14 cellular contexts compared by ENCODE assay signal in the genomic region with DNA sequence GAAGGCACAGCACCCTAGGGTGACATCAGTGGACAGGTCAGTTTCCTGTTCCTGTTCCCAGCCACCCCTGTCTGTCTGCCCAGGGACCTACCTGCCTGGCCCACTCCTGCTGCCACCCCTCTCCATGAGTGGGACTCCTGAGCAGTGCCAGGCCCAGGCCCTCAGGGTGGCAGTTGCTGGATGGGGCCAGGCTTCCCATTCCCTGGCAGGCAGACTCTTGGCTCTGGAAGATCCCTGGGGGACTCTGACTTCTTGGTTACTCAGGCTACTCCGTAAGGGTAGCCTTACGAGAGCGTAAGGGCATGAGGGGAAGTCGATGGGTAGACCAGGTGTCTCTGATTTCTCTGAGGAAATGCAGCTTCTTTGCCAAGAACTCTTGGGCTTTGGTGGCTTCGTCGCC. TPM values are rescaled to one million over a fixed set of nuclear protein-coding genes. Genes with fewer than 3 reads are reported as not detected.
A peak's percentile ranks its signal among the peaks of the same experiment; 100 is the strongest.
DNase-seq lines count a peak whose midpoint lies in the region; ATAC-seq, FAIRE-seq and TF ChIP-seq lines count a peak whose summit lies in the region.
"Had no signal": no experiment of that assay in that cellular context is flagged by ENCODE, and none has a peak within 500 bp of the region (broad histone marks: within the 10 kb centered on the region; RNA-seq: fewer than 3 reads in every experiment).

No MANE protein-coding gene starts in this region.

- H2BK5ac ChIP-seq in trophoblast cell (ENCODE audit: low read depth, low read length, poor library complexity), result no peak overlapping the region

- no TSS peak for BruUV-seq in HepG2 (replicated peaks; lab: Mats Ljungman, UMichigan)

- no peak for TF ChIP-seq POLR2A in right lobe of liver (IDR thresholded peaks at IDR 0.05)
- TF ChIP-seq POLR2A in HepG2 (IDR thresholded peaks at IDR 0.05; ENCODE audit: insufficient read depth in 1 of 2, low read depth in 2 of 2, low read length in 2 of 2), result no peak

- H4K12ac ChIP-seq in trophoblast cell (ENCODE audit: low read depth, low read length), result no peak overlapping the region

- no peak overlapping the region for H3K23ac ChIP-seq in trophoblast cell (ENCODE audit: low read length)

- H4K91ac ChIP-seq in trophoblast cell (ENCODE audit: low read depth, low read length), result no peak overlapping the region

- no peak for TF ChIP-seq RAD21 in HepG2 (CRISPR knock-in tag; IDR thresholded peaks at IDR 0.05)

- H4K8ac ChIP-seq in trophoblast cell (ENCODE audit: low read depth, low read length), result no peak overlapping the region

- no peak overlapping the region for H3K4me2 ChIP-seq in HepG2 (ENCODE audit: low read depth, low read length)
- peak overlapping the region; percentile 82 for H3K4me2 ChIP-seq in trophoblast cell (ENCODE audit: low read length)

- no CpG with 5 or more reads among the region's 6 CpGs for WGBS in right lobe of liver (ENCODE audit: insufficient coverage, low coverage, low lambda C conversion rate, missing lambda C conversion rate)
- WGBS in HepG2 (ENCODE audit: low lambda C conversion rate), result 92% methylated on average over 6 of the region's 6 CpGs
- no CpG with 5 or more reads among the region's 6 CpGs for whole genome bisulfite sequencing in trophoblast cell (ENCODE audit: extremely low coverage, insufficient coverage, insufficient read length)

- H3K9ac ChIP-seq in HepG2 (ENCODE audit: insufficient read depth, low read depth, low read length) (no peak overlapping the region), trophoblast cell (ENCODE audit: low read length) (peak overlapping the region; percentile 9)

- CTCF ChIA-PET in HepG2 (lab: Yijun Ruan, JAX; ENCODE audit: low intra/inter-chr PET ratio, low total read pairs), result no interaction called here

- no peak overlapping the region for H2BK12ac ChIP-seq in trophoblast cell (ENCODE audit: low read length)

- H3K4ac ChIP-seq in trophoblast cell (ENCODE audit: low read depth, low read length), result peak overlapping the region; percentile 97

- TF ChIP-seq EP300 in HepG2 (IDR thresholded peaks at IDR 0.05; ENCODE audit: low read depth in 2 of 2, low read length in 2 of 2) (no peak), HepG2 (CRISPR knock-in tag; IDR thresholded peaks at IDR 0.05; ENCODE audit: borderline replicate concordance) (no peak)

- H3K27ac ChIP-seq in right lobe of liver (peak overlapping the region in 2 of 3 donors; percentile 6 to 29), HepG2 (ENCODE audit: extremely low read length, insufficient read depth, low read length) (no peak overlapping the region), trophoblast cell (ENCODE audit: low read depth, low read length) (no peak overlapping the region), substantia nigra (ENCODE audit: low read depth, low read length, poor library complexity, severe bottlenecking) (no peak overlapping the region)

- peak overlapping the region in 2 of 3 donors; percentile 22 to 40 for H3K4me3 ChIP-seq in right lobe of liver
- H3K4me3 ChIP-seq in HepG2 (replicated peaks in 1 of 3; ENCODE audit: insufficient read depth in 1 of 3, low read depth in 2 of 3, low read length in 3 of 3), result no peak overlapping the region
- peak overlapping the region; percentile 27 for H3K4me3 ChIP-seq in trophoblast cell (ENCODE audit: low read depth, low read length)

- POLR2A ChIA-PET in HepG2 (lab: Yijun Ruan, JAX), result no interaction called here

- H2BK120ac ChIP-seq in trophoblast cell (ENCODE audit: insufficient read depth, low read length, poor library complexity), result no peak overlapping the region

- H2AK5ac ChIP-seq in trophoblast cell (ENCODE audit: low read length), result no peak overlapping the region

- peak overlapping the region; percentile 15 for H3K18ac ChIP-seq in trophoblast cell (ENCODE audit: low read length)

- H2AFZ ChIP-seq in HepG2 (ENCODE audit: low read length) (no peak overlapping the region), trophoblast cell (ENCODE audit: insufficient read depth, low read length, poor library complexity) (no peak overlapping the region)

- no peak for FAIRE-seq in HepG2 (lab: Jason Lieb, UNC)

- H4K20me1 ChIP-seq in HepG2 (ENCODE audit: insufficient read depth, low read length), result no peaks in the 10 kb centered on the region

- H3K79me2 ChIP-seq in HepG2 (ENCODE audit: insufficient read depth, low read length) (no peaks in the 10 kb centered on the region), trophoblast cell (ENCODE audit: control insufficient read depth, insufficient read depth, low read length, poor library complexity) (peaks cover 40% of the 10 kb centered on the region)

- TF ChIP-seq CTCF in right lobe of liver (IDR thresholded peaks at IDR 0.05) (no peak), HepG2 (CRISPR knock-in tag; IDR thresholded peaks at IDR 0.05) (no peak), GM20000 (IDR thresholded peaks at IDR 0.05; ENCODE audit: extremely low read depth, missing control alignments) (no peak)

- in situ Hi-C loops in HepG2 (cut with HindIII; ENCODE audit: extremely low pct_ligation_motif_present, low pct_unique_long_range_greater_than_20kb), result no loop called here

- peak in 1 of 3 donors; percentile 40 for DNase-seq in right lobe of liver
- DNase-seq in HepG2 (ENCODE audit: low spot score), result no peak
- DNase-seq in fibroblast of peridontal ligament (ENCODE audit: extremely low read depth), result peak; percentile 52
- DNase-seq in trophoblast cell, result no peak
- DNase-seq in substantia nigra (lab: John Stamatoyannopoulos, UW), result no peak
- no peak for DNase-seq in GM20000 (ENCODE audit: low spot score)
- DNase-seq: amniotic stem cell; CD4-positive, CD25-positive, alpha-beta regulatory T cell; NCI-H146; NK-92 treated with Interleukin-12 subunit alpha and Interleukin-12 subunit beta, amount 100 ng/mL, for 24 hours; stimulated activated naive CD8-positive, alpha-beta T cell treated with anti-CD3 and anti-CD28 coated beads, Interleukin-15, Interleukin-2, amounts not matched to agents 100 U/mL and 50 U/mL, for 24 hours; T-helper 2 cell had no signal

- H3K36me3 ChIP-seq in right lobe of liver, result peaks cover 0 to 9% (median 1%) of the 10 kb centered on the region in 4 donors
- H3K36me3 ChIP-seq in HepG2 (replicated peaks in 1 of 2; ENCODE audit: control insufficient read depth in 1 of 2, insufficient read depth in 2 of 2, low read length in 2 of 2), result peaks cover 0 to 3% of the 10 kb centered on the region in 2 experiments; a peak in 1 of 5 replicates
- peaks cover 45 to 49% of the 10 kb centered on the region in 2 experiments for H3K36me3 ChIP-seq in trophoblast cell (ENCODE audit: control insufficient read depth in 1 of 2, insufficient read depth in 2 of 2, low read length in 2 of 2)

- H3K27me3 ChIP-seq in right lobe of liver (no peaks in the 10 kb centered on the region), HepG2 (ENCODE audit: control insufficient read depth in 1 of 2, insufficient read depth in 2 of 2, low read length in 2 of 2) (no peaks in the 10 kb centered on the region), trophoblast cell (ENCODE audit: insufficient read depth, low read length) (no peaks in the 10 kb centered on the region)

- H3K9me3 ChIP-seq in right lobe of liver (no peaks in the 10 kb centered on the region), HepG2 (ENCODE audit: low read length) (no peaks in the 10 kb centered on the region), trophoblast cell (ENCODE audit: insufficient read depth, low read depth, low read length) (no peaks in the 10 kb centered on the region)

- ATAC-seq in right lobe of liver (no peak), HepG2 (no peak), HG03159 (IDR thresholded peaks at IDR 0.05; ENCODE audit: unreplicated experiment) (no peak), GM18520 (IDR thresholded peaks at IDR 0.05; ENCODE audit: unreplicated experiment) (no peak)
- ATAC-seq: stimulated activated naive CD8-positive, alpha-beta T cell treated with anti-CD3 and anti-CD28 coated beads, Interleukin-15, Interleukin-2, amounts not matched to agents 100 U/mL and 50 U/mL, for 24 hours had no signal

- no peaks in the 10 kb centered on the region for H3K4me1 ChIP-seq in right lobe of liver
- peaks cover 9% of the 10 kb centered on the region for H3K4me1 ChIP-seq in HepG2 (ENCODE audit: insufficient read depth, low read length)
- peaks cover 54 to 62% of the 10 kb centered on the region in 2 experiments for H3K4me1 ChIP-seq in trophoblast cell (ENCODE audit: control insufficient read depth in 1 of 2, insufficient read depth in 2 of 2, low read length in 2 of 2)

- peak overlapping the region; percentile 4 for H3K14ac ChIP-seq in trophoblast cell (ENCODE audit: low read length)

- peaks cover 26% of the 10 kb centered on the region for H3K79me1 ChIP-seq in trophoblast cell (ENCODE audit: low read length)

- intact Hi-C loops in right lobe of liver (cut with DNase I), result no loop called here
- intact Hi-C loops in HepG2 (cut with micrococcal nuclease; ENCODE audit: unreplicated experiment), result loop anchor here (1.0 kb wide), 1 partner anchor 24 kb away; no protein-coding TSS in a partner anchor

RNA-seq across cellular contexts. Expression of a gene that starts 2.7 kb away (rescaled TPM):
- 100 to 1,000 TPM in 4 of 6 experiments, 10 to 100 TPM in 2; 41.2 to 158 (median 112) TPM for total RNA-seq in right lobe of liver
- 75.4 and 93.7 TPM in 2 replicates for total RNA-seq in HepG2 (2016; rRNA removed; fragmentation: Illumina TruSeq; extraction: Trizol)
- 15.8 and 16.5 TPM in 2 replicates for total RNA-seq in HepG2 (2016; cell fraction: cytosol; rRNA removed; fragmentation: Illumina TruSeq; extraction: Trizol; ENCODE audit: low read depth)
- 83.7 and 102 TPM in 2 replicates for total RNA-seq in HepG2 (2016; cell fraction: insoluble cytoplasmic fraction; rRNA removed; fragmentation: Illumina TruSeq; extraction: Trizol)
- total RNA-seq in HepG2 (2016; cell fraction: membrane; rRNA removed; fragmentation: Illumina TruSeq; extraction: Trizol), result 20.1 and 22.3 TPM in 2 replicates
- total RNA-seq in HepG2 (2016; cell fraction: nucleus; rRNA removed; fragmentation: Illumina TruSeq; extraction: Trizol), result 36.8 and 37.1 TPM in 2 replicates
- 12.6 and 14.1 TPM in 2 replicates for polyA plus RNA-seq in HepG2 (2011; rRNA removed)
- polyA plus RNA-seq in HepG2 (2011; cell fraction: cytosol; rRNA removed), result 11.6 and 11.8 TPM in 2 replicates
- 25.0 and 34.5 TPM in 2 replicates for polyA plus RNA-seq in HepG2 (2011; cell fraction: nucleus; rRNA removed)
- 3.6 and 5.8 TPM in 2 replicates for polyA plus RNA-seq in HepG2 (2012)
- 19.4 and 20.0 TPM in 2 replicates for polyA plus RNA-seq in HepG2 (2016; cell fraction: cytosol; fragmentation: Illumina TruSeq; extraction: Trizol; ENCODE audit: low read depth)
- polyA plus RNA-seq in HepG2 (2016; cell fraction: insoluble cytoplasmic fraction; fragmentation: Illumina TruSeq; extraction: Trizol; ENCODE audit: low read depth), result 110 TPM in 2 replicates
- polyA plus RNA-seq in HepG2 (2016; cell fraction: membrane; fragmentation: Illumina TruSeq; extraction: Trizol; ENCODE audit: low read depth), result 20.4 and 20.8 TPM in 2 replicates
- polyA plus RNA-seq in HepG2 (2016; cell fraction: nucleus; fragmentation: Illumina TruSeq; extraction: Trizol; ENCODE audit: insufficient read depth, low read depth), result 55.4 and 61.9 TPM in 2 replicates
- polyA minus RNA-seq in HepG2 (2011; rRNA and poly(A)+ RNA removed; ENCODE audit: low replicate concordance), result 1.5 and 8.0 TPM in 2 replicates
- 2.4 and 3.3 TPM in 2 replicates for polyA minus RNA-seq in HepG2 (2011; cell fraction: cytosol; rRNA and poly(A)+ RNA removed)
- 5.0 and 7.5 TPM in 2 replicates for polyA minus RNA-seq in HepG2 (2011; cell fraction: nucleus; rRNA and poly(A)+ RNA removed)
- polyA plus RNA-seq in trophoblast cell (2013), result 876 and 888 TPM in 2 replicates

RNA-seq across cellular contexts. Expression of a gene that starts 23.4 kb away (rescaled TPM):
- total RNA-seq in right lobe of liver (10 to 100 TPM; 24.6 to 49.9 (median 35.5) TPM), HepG2 (2016; rRNA removed; fragmentation: Illumina TruSeq; extraction: Trizol) (6.8 and 11.5 TPM in 2 replicates)
- 8.7 and 10.3 TPM in 2 replicates for total RNA-seq in HepG2 (2016; cell fraction: cytosol; rRNA removed; fragmentation: Illumina TruSeq; extraction: Trizol; ENCODE audit: low read depth)
- total RNA-seq in HepG2 (2016; cell fraction: insoluble cytoplasmic fraction; rRNA removed; fragmentation: Illumina TruSeq; extraction: Trizol), result 6.4 and 12.0 TPM in 2 replicates
- total RNA-seq in HepG2 (2016; cell fraction: membrane; rRNA removed; fragmentation: Illumina TruSeq; extraction: Trizol), result 8.6 and 9.5 TPM in 2 replicates
- 15.6 and 17.2 TPM in 2 replicates for total RNA-seq in HepG2 (2016; cell fraction: nucleus; rRNA removed; fragmentation: Illumina TruSeq; extraction: Trizol)
- polyA plus RNA-seq in HepG2 (2011; rRNA removed), result 26.8 and 28.0 TPM in 2 replicates
- 10.5 and 14.3 TPM in 2 replicates for polyA plus RNA-seq in HepG2 (2011; cell fraction: cytosol; rRNA removed)
- polyA plus RNA-seq in HepG2 (2011; cell fraction: nucleus; rRNA removed), result 82.0 and 109 TPM in 2 replicates
- polyA plus RNA-seq in HepG2 (2012), result 15.1 and 15.4 TPM in 2 replicates
- polyA plus RNA-seq in HepG2 (2016; cell fraction: cytosol; fragmentation: Illumina TruSeq; extraction: Trizol; ENCODE audit: low read depth), result 1.9 and 2.2 TPM in 2 replicates
- polyA plus RNA-seq in HepG2 (2016; cell fraction: insoluble cytoplasmic fraction; fragmentation: Illumina TruSeq; extraction: Trizol; ENCODE audit: low read depth), result 7.8 and 8.9 TPM in 2 replicates
- polyA plus RNA-seq in HepG2 (2016; cell fraction: membrane; fragmentation: Illumina TruSeq; extraction: Trizol; ENCODE audit: low read depth), result 6.0 and 6.6 TPM in 2 replicates
- 24.9 and 26.7 TPM in 2 replicates for polyA plus RNA-seq in HepG2 (2016; cell fraction: nucleus; fragmentation: Illumina TruSeq; extraction: Trizol; ENCODE audit: insufficient read depth, low read depth)
- polyA minus RNA-seq in HepG2 (2011; rRNA and poly(A)+ RNA removed; ENCODE audit: low replicate concordance), result 25.1 and 71.4 TPM in 2 replicates
- 11.7 and 19.1 TPM in 2 replicates for polyA minus RNA-seq in HepG2 (2011; cell fraction: cytosol; rRNA and poly(A)+ RNA removed)
- 32.3 and 34.8 TPM in 2 replicates for polyA minus RNA-seq in HepG2 (2011; cell fraction: nucleus; rRNA and poly(A)+ RNA removed)
- polyA plus RNA-seq in trophoblast cell (2013), result 23.4 and 25.7 TPM in 2 replicates

RNA-seq across cellular contexts. Expression of a gene that starts 30.0 kb away (rescaled TPM):
- total RNA-seq in right lobe of liver (10 to 100 TPM; 19.3 to 28.5 (median 25.8) TPM), HepG2 (2016; rRNA removed; fragmentation: Illumina TruSeq; extraction: Trizol) (6.8 and 13.8 TPM in 2 replicates)
- total RNA-seq in HepG2 (2016; cell fraction: cytosol; rRNA removed; fragmentation: Illumina TruSeq; extraction: Trizol; ENCODE audit: low read depth), result 7.8 and 8.9 TPM in 2 replicates
- 8.1 and 12.0 TPM in 2 replicates for total RNA-seq in HepG2 (2016; cell fraction: insoluble cytoplasmic fraction; rRNA removed; fragmentation: Illumina TruSeq; extraction: Trizol)
- total RNA-seq in HepG2 (2016; cell fraction: membrane; rRNA removed; fragmentation: Illumina TruSeq; extraction: Trizol), result 6.1 and 6.3 TPM in 2 replicates
- 16.5 and 17.3 TPM in 2 replicates for total RNA-seq in HepG2 (2016; cell fraction: nucleus; rRNA removed; fragmentation: Illumina TruSeq; extraction: Trizol)
- 13.4 and 14.4 TPM in 2 replicates for polyA plus RNA-seq in HepG2 (2011; rRNA removed)
- polyA plus RNA-seq in HepG2 (2011; cell fraction: cytosol; rRNA removed), result 6.8 and 10.0 TPM in 2 replicates
- 63.6 and 86.3 TPM in 2 replicates for polyA plus RNA-seq in HepG2 (2011; cell fraction: nucleus; rRNA removed)
- 4.8 and 7.7 TPM in 2 replicates for polyA plus RNA-seq in HepG2 (2012)
- 1.6 and 1.8 TPM in 2 replicates for polyA plus RNA-seq in HepG2 (2016; cell fraction: cytosol; fragmentation: Illumina TruSeq; extraction: Trizol; ENCODE audit: low read depth)
- polyA plus RNA-seq in HepG2 (2016; cell fraction: insoluble cytoplasmic fraction; fragmentation: Illumina TruSeq; extraction: Trizol; ENCODE audit: low read depth), result 7.1 and 8.6 TPM in 2 replicates
- 3.0 and 4.2 TPM in 2 replicates for polyA plus RNA-seq in HepG2 (2016; cell fraction: membrane; fragmentation: Illumina TruSeq; extraction: Trizol; ENCODE audit: low read depth)
- 59.8 and 63.8 TPM in 2 replicates for polyA plus RNA-seq in HepG2 (2016; cell fraction: nucleus; fragmentation: Illumina TruSeq; extraction: Trizol; ENCODE audit: insufficient read depth, low read depth)
- 16.5 and 37.7 TPM in 2 replicates for polyA minus RNA-seq in HepG2 (2011; rRNA and poly(A)+ RNA removed; ENCODE audit: low replicate concordance)
- 3.3 and 6.0 TPM in 2 replicates for polyA minus RNA-seq in HepG2 (2011; cell fraction: cytosol; rRNA and poly(A)+ RNA removed)
- 13.0 and 13.4 TPM in 2 replicates for polyA minus RNA-seq in HepG2 (2011; cell fraction: nucleus; rRNA and poly(A)+ RNA removed)
- 23.8 TPM in 2 replicates for polyA plus RNA-seq in trophoblast cell (2013)

RNA-seq across cellular contexts. Expression of a gene that starts 30.6 kb away (rescaled TPM):
- total RNA-seq in right lobe of liver (1 to 10 TPM; 5.6 to 9.4 (median 7.3) TPM), HepG2 (2016; rRNA removed; fragmentation: Illumina TruSeq; extraction: Trizol) (10.7 and 12.4 TPM in 2 replicates)
- 4.7 and 5.5 TPM in 2 replicates for total RNA-seq in HepG2 (2016; cell fraction: cytosol; rRNA removed; fragmentation: Illumina TruSeq; extraction: Trizol; ENCODE audit: low read depth)
- 10.0 and 10.5 TPM in 2 replicates for total RNA-seq in HepG2 (2016; cell fraction: insoluble cytoplasmic fraction; rRNA removed; fragmentation: Illumina TruSeq; extraction: Trizol)
- 8.0 and 9.2 TPM in 2 replicates for total RNA-seq in HepG2 (2016; cell fraction: membrane; rRNA removed; fragmentation: Illumina TruSeq; extraction: Trizol)
- 11.2 and 11.4 TPM in 2 replicates for total RNA-seq in HepG2 (2016; cell fraction: nucleus; rRNA removed; fragmentation: Illumina TruSeq; extraction: Trizol)
- polyA plus RNA-seq in HepG2 (2011; rRNA removed), result 12.6 and 12.8 TPM in 2 replicates
- polyA plus RNA-seq in HepG2 (2011; cell fraction: cytosol; rRNA removed), result 5.0 and 8.9 TPM in 2 replicates
- polyA plus RNA-seq in HepG2 (2011; cell fraction: nucleus; rRNA removed), result 20.8 and 21.2 TPM in 2 replicates
- 9.1 and 10.6 TPM in 2 replicates for polyA plus RNA-seq in HepG2 (2012)
- polyA plus RNA-seq in HepG2 (2016; cell fraction: cytosol; fragmentation: Illumina TruSeq; extraction: Trizol; ENCODE audit: low read depth), result 2.7 and 3.1 TPM in 2 replicates
- polyA plus RNA-seq in HepG2 (2016; cell fraction: insoluble cytoplasmic fraction; fragmentation: Illumina TruSeq; extraction: Trizol; ENCODE audit: low read depth), result 10.6 and 13.7 TPM in 2 replicates
- polyA plus RNA-seq in HepG2 (2016; cell fraction: membrane; fragmentation: Illumina TruSeq; extraction: Trizol; ENCODE audit: low read depth), result 4.7 and 5.8 TPM in 2 replicates
- 26.2 and 27.4 TPM in 2 replicates for polyA plus RNA-seq in HepG2 (2016; cell fraction: nucleus; fragmentation: Illumina TruSeq; extraction: Trizol; ENCODE audit: insufficient read depth, low read depth)
- polyA minus RNA-seq in HepG2 (2011; rRNA and poly(A)+ RNA removed; ENCODE audit: low replicate concordance), result 20.7 and 43.7 TPM in 2 replicates
- 10.5 and 12.9 TPM in 2 replicates for polyA minus RNA-seq in HepG2 (2011; cell fraction: cytosol; rRNA and poly(A)+ RNA removed)
- polyA minus RNA-seq in HepG2 (2011; cell fraction: nucleus; rRNA and poly(A)+ RNA removed), result 18.7 and 20.5 TPM in 2 replicates
- polyA plus RNA-seq in trophoblast cell (2013), result 16.0 and 17.7 TPM in 2 replicates

RNA-seq across cellular contexts. Expression of a gene that starts 57.8 kb away (rescaled TPM):
- total RNA-seq in right lobe of liver (10 to 100 TPM; 22.2 to 39.1 (median 29.3) TPM), HepG2 (2016; rRNA removed; fragmentation: Illumina TruSeq; extraction: Trizol) (104 and 178 TPM in 2 replicates)
- 34.4 and 37.3 TPM in 2 replicates for total RNA-seq in HepG2 (2016; cell fraction: cytosol; rRNA removed; fragmentation: Illumina TruSeq; extraction: Trizol; ENCODE audit: low read depth)
- 107 and 164 TPM in 2 replicates for total RNA-seq in HepG2 (2016; cell fraction: insoluble cytoplasmic fraction; rRNA removed; fragmentation: Illumina TruSeq; extraction: Trizol)
- total RNA-seq in HepG2 (2016; cell fraction: membrane; rRNA removed; fragmentation: Illumina TruSeq; extraction: Trizol), result 37.1 and 43.1 TPM in 2 replicates
- total RNA-seq in HepG2 (2016; cell fraction: nucleus; rRNA removed; fragmentation: Illumina TruSeq; extraction: Trizol), result 42.3 and 46.9 TPM in 2 replicates
- 27.0 and 28.8 TPM in 2 replicates for polyA plus RNA-seq in HepG2 (2011; rRNA removed)
- 21.8 and 24.3 TPM in 2 replicates for polyA plus RNA-seq in HepG2 (2011; cell fraction: cytosol; rRNA removed)
- 15.1 and 15.4 TPM in 2 replicates for polyA plus RNA-seq in HepG2 (2011; cell fraction: nucleus; rRNA removed)
- 23.9 and 26.9 TPM in 2 replicates for polyA plus RNA-seq in HepG2 (2012)
- polyA plus RNA-seq in HepG2 (2016; cell fraction: cytosol; fragmentation: Illumina TruSeq; extraction: Trizol; ENCODE audit: low read depth), result 2.7 and 3.0 TPM in 2 replicates
- polyA plus RNA-seq in HepG2 (2016; cell fraction: insoluble cytoplasmic fraction; fragmentation: Illumina TruSeq; extraction: Trizol; ENCODE audit: low read depth), result 70.7 and 75.2 TPM in 2 replicates
- polyA plus RNA-seq in HepG2 (2016; cell fraction: membrane; fragmentation: Illumina TruSeq; extraction: Trizol; ENCODE audit: low read depth), result 12.5 and 14.8 TPM in 2 replicates
- polyA plus RNA-seq in HepG2 (2016; cell fraction: nucleus; fragmentation: Illumina TruSeq; extraction: Trizol; ENCODE audit: insufficient read depth, low read depth), result 26.9 and 30.3 TPM in 2 replicates
- polyA minus RNA-seq in HepG2 (2011; rRNA and poly(A)+ RNA removed; ENCODE audit: low replicate concordance), result 84.0 and 119 TPM in 2 replicates
- 68.8 and 69.8 TPM in 2 replicates for polyA minus RNA-seq in HepG2 (2011; cell fraction: cytosol; rRNA and poly(A)+ RNA removed)
- polyA minus RNA-seq in HepG2 (2011; cell fraction: nucleus; rRNA and poly(A)+ RNA removed), result 42.0 and 56.1 TPM in 2 replicates
- polyA plus RNA-seq in trophoblast cell (2013), result 59.1 and 59.3 TPM in 2 replicates

Comparison
In these comparisons a context has a peak if more than half of its experiments do, and no peak if none do; other contexts are left out.
1. H3K27ac ChIP-seq: peak in right lobe of liver (2 of 3); none in HepG2 (single experiment), trophoblast cell (single experiment) and substantia nigra (single experiment).
2. H3K4me3 ChIP-seq: peak in right lobe of liver (2 of 3) and trophoblast cell (single experiment); none in HepG2 (0 of 3).